2 cellular contexts compared by ENCODE assay signal in genomic region chr4:138996090-138996489, GRCh38.
TF ChIP-seq lines count a peak whose summit lies in the region.

No MANE protein-coding gene starts in this region.

TF ChIP-seq in GM23338, 12 proteins besides CTCF, POLR2A, EP300 and RAD21 (continued from another document):
- TF ChIP-seq REST (IDR thresholded peaks at IDR 0.05; ENCODE audit: unreplicated experiment) (no peak), EZH2phosphoT487 (IDR thresholded peaks at IDR 0.05; ENCODE audit: unreplicated experiment) (no peak), JUNB (IDR thresholded peaks at IDR 0.05; ENCODE audit: unreplicated experiment) (no peak), ZNF331 (CRISPR knock-in tag; IDR thresholded peaks at IDR 0.05; ENCODE audit: low read depth) (no peak), CREB1 (CRISPR knock-in tag; IDR thresholded peaks at IDR 0.05; ENCODE audit: low read depth) (no peak), NANOG (IDR thresholded peaks at IDR 0.05; ENCODE audit: borderline replicate concordance) (no peak), ZNF462 (CRISPR knock-in tag; IDR thresholded peaks at IDR 0.05) (no peak), STAT1 (IDR thresholded peaks at IDR 0.05; ENCODE audit: unreplicated experiment) (no peak), EZH2 (IDR thresholded peaks at IDR 0.05; ENCODE audit: low read depth, unreplicated experiment) (no peak), POLR2AphosphoS5 (IDR thresholded peaks at IDR 0.05; ENCODE audit: low read depth) (no peak)
- TF ChIP-seq, protein P1, sequence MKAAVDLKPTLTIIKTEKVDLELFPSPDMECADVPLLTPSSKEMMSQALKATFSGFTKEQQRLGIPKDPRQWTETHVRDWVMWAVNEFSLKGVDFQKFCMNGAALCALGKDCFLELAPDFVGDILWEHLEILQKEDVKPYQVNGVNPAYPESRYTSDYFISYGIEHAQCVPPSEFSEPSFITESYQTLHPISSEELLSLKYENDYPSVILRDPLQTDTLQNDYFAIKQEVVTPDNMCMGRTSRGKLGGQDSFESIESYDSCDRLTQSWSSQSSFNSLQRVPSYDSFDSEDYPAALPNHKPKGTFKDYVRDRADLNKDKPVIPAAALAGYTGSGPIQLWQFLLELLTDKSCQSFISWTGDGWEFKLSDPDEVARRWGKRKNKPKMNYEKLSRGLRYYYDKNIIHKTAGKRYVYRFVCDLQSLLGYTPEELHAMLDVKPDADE (IDR thresholded peaks at IDR 0.05) = no peak

TF ChIP-seq in K562, 482 proteins besides CTCF, POLR2A, EP300 and RAD21 (continued from another document):
- TF ChIP-seq RNF219 (CRISPR knock-in tag; IDR thresholded peaks at IDR 0.05) = no peak
- TF ChIP-seq ZNF318 (IDR thresholded peaks at IDR 0.05; ENCODE audit: borderline replicate concordance in 1 of 2, low read depth in 1 of 2) = no peak
- TF ChIP-seq FOXA3 (CRISPR knock-in tag; conservative IDR thresholded peaks at IDR 0.05 in 1 of 2, IDR thresholded peaks at IDR 0.05 in 1 of 2) = no peak
- no peak for TF ChIP-seq ZNF77 (CRISPR knock-in tag; IDR thresholded peaks at IDR 0.05)
- no peak for TF ChIP-seq ZNF384 (IDR thresholded peaks at IDR 0.05; ENCODE audit: low read depth, low read length)
